ENCODE assay signal across 17 cellular contexts in the genomic region with DNA sequence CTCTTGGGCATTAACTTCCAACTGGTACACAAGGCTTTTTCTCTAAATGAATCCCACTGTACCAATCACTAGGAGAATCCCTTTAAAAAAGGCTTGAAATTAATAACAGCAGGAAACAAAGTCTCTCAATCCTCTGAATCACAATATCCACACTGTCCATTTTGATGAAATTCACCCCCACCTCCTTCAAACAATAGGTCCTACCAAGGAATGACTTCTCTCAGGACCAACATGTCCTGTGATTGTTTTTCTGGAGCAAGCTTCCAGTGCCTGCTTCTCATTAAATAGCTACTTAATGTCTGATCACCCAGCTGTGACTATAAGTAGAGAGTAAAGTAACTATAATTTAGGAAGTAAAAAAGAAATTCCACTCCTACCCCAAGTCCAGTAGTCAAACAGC. TPM values are rescaled to one million over a fixed set of nuclear protein-coding genes. Genes with fewer than 3 reads are reported as not detected.
DNase-seq lines count a peak whose midpoint lies in the region; ATAC-seq and TF ChIP-seq lines count a peak whose summit lies in the region.
"Had no signal": no experiment of that assay in that cellular context is flagged by ENCODE, and none has a peak within 500 bp of the region (broad histone marks: within the 10 kb centered on the region; RNA-seq: fewer than 3 reads in every experiment).

No MANE protein-coding gene starts in this region.

- H3K23ac ChIP-seq in mesendoderm (ENCODE audit: low read length): no peak overlapping the region

- peaks cover 18% of the 10 kb centered on the region for H3K79me2 ChIP-seq in mesendoderm (ENCODE audit: control insufficient read depth, insufficient read depth, low read length)

- H2BK120ac ChIP-seq in mesendoderm (ENCODE audit: low read depth, low read length): no peak overlapping the region

- DNase-seq in left ventricle myocardium inferior (no peak), left ventricle myocardium superior (no peak), pulmonary artery endothelial cell (ENCODE audit: low read depth, low spot score) (peak; percentile 24), NCI-H748 (lab: John Stamatoyannopoulos, UW; ENCODE audit: unreplicated experiment) (no peak), ureter (ENCODE audit: low spot score) (no peak), mesendoderm (no peak)
- DNase-seq: activated CD4-positive, alpha-beta T cell treated with anti-CD3 and anti-CD28 coated beads, Interleukin-2, amount 10 ng/mL, durations not matched to agents 24 days and 14 days; activated naive CD8-positive, alpha-beta T cell treated with anti-CD3 and anti-CD28 coated beads for 36 hours; activated T-cell treated with anti-CD3 and anti-CD28 coated beads for 4 hours; central memory CD4-positive, alpha-beta T cell; midbrain; NCI-H2029 treated with DMSO at 0.1 percent for 48 hours; PC-9; tibial artery had no signal

- H3K56ac ChIP-seq in mesendoderm (ENCODE audit: low read length): no peak overlapping the region

- no peak for ATAC-seq in left ventricle myocardium superior
- no peak for ATAC-seq in GM18519 (IDR thresholded peaks at IDR 0.05; ENCODE audit: low FRiP score, unreplicated experiment)

- peaks cover 52% of the 10 kb centered on the region for H3K4me1 ChIP-seq in left ventricle myocardium inferior
- peaks cover 3 to 5% of the 10 kb centered on the region in 2 donors for H3K4me1 ChIP-seq in esophagus (ENCODE audit: control insufficient read depth in 2 of 2, insufficient read depth in 2 of 2, low read length in 1 of 2)
- peaks cover 17% of the 10 kb centered on the region for H3K4me1 ChIP-seq in mesendoderm (ENCODE audit: control insufficient read depth, low read depth, low read length)

- H3K79me1 ChIP-seq in mesendoderm (ENCODE audit: low read length): peaks cover 14% of the 10 kb centered on the region

- H3K36me3 ChIP-seq in left ventricle myocardium inferior (no peaks in the 10 kb centered on the region), esophagus (ENCODE audit: control insufficient read depth in 2 of 2, insufficient read depth in 2 of 2, low read length in 1 of 2) (peaks cover 0 to 2% of the 10 kb centered on the region in 2 donors), mesendoderm (ENCODE audit: control insufficient read depth, insufficient read depth, low read length) (no peaks in the 10 kb centered on the region)

- H3K4me3 ChIP-seq in left ventricle myocardium inferior (no peak overlapping the region), esophagus (ENCODE audit: low read depth in 1 of 2, low read length in 2 of 2) (peak overlapping the region in 1 of 2 donors; percentile 17), mesendoderm (ENCODE audit: low read length) (no peak overlapping the region)
- H3K4me3 ChIP-seq: PC-9, tibial artery had no signal

- H2BK5ac ChIP-seq in mesendoderm (ENCODE audit: low read length): no peak overlapping the region

- no peak overlapping the region for H2AK5ac ChIP-seq in mesendoderm (ENCODE audit: low read length)

- H3K9me3 ChIP-seq in left ventricle myocardium inferior (replicated peaks) (no peaks in the 10 kb centered on the region), esophagus (ENCODE audit: control insufficient read depth in 2 of 2, insufficient read depth in 1 of 2, low read depth in 1 of 2, low read length in 1 of 2) (no peaks in the 10 kb centered on the region)
- H3K9me3 ChIP-seq: tibial artery had no signal

- no peak overlapping the region for H3K18ac ChIP-seq in mesendoderm (ENCODE audit: low read length)

- no peak overlapping the region for H3K9ac ChIP-seq in mesendoderm (ENCODE audit: low read length)
- H3K9ac ChIP-seq: parathyroid adenoma had no signal

- H3K27me3 ChIP-seq in left ventricle myocardium inferior (ENCODE audit: low read depth) (no peaks in the 10 kb centered on the region), esophagus (ENCODE audit: control insufficient read depth in 1 of 2, insufficient read depth in 2 of 2, low read length in 2 of 2) (no peaks in the 10 kb centered on the region), mesendoderm (ENCODE audit: insufficient read depth, low read length, poor library complexity) (no peaks in the 10 kb centered on the region)
- H3K27me3 ChIP-seq: tibial artery had no signal

- no peak overlapping the region for H4K8ac ChIP-seq in mesendoderm (ENCODE audit: low read depth, low read length)

- no peak overlapping the region for H2BK15ac ChIP-seq in mesendoderm (replicated peaks; ENCODE audit: low read depth)

- H3K4me2 ChIP-seq in mesendoderm (ENCODE audit: low read length): no peak overlapping the region
- H3K4me2 ChIP-seq: PC-9 had no signal

- H3K4ac ChIP-seq in mesendoderm (ENCODE audit: low read depth, low read length): no peak overlapping the region

- intact Hi-C loops in left ventricle myocardium inferior (cut with micrococcal nuclease) (no loop called here), left ventricle myocardium superior (cut with micrococcal nuclease) (no loop called here)

- TF ChIP-seq CTCF in left ventricle myocardium inferior (IDR thresholded peaks at IDR 0.05; ENCODE audit: borderline replicate concordance): no peak

- H3K27ac ChIP-seq in left ventricle myocardium inferior (replicated peaks) (peak overlapping the region; percentile 29), esophagus (ENCODE audit: low read depth in 2 of 2, low read length in 1 of 2) (peak overlapping the region; percentile 64 to 71), mesendoderm (ENCODE audit: low read depth, low read length) (no peak overlapping the region)
- H3K27ac ChIP-seq: parathyroid adenoma, PC-9 had no signal

- H4K5ac ChIP-seq in mesendoderm (ENCODE audit: low read length): no peak overlapping the region

RNA-seq across cellular contexts. Expression of a gene that starts 13.1 kb away (rescaled TPM):
- total RNA-seq in left ventricle myocardium inferior (82.5 TPM), left ventricle myocardium superior (85.7 TPM), pulmonary artery endothelial cell (130 and 140 TPM in 2 replicates), ureter (264 TPM)
- polyA plus RNA-seq in esophagus: 100 to 1,000 TPM; 108 to 205 TPM
- polyA plus RNA-seq in mesendoderm (2013, experiment 1 of 2): 39.0 TPM
- polyA plus RNA-seq in mesendoderm (2013, experiment 2 of 2): 37.3 TPM

RNA-seq across cellular contexts. Expression of a gene that starts 13.4 kb away (rescaled TPM):
- total RNA-seq in left ventricle myocardium inferior (3.5 TPM), left ventricle myocardium superior (5.4 TPM), pulmonary artery endothelial cell (2.6 and 3.5 TPM in 2 replicates), ureter (22.4 TPM)
- polyA plus RNA-seq in esophagus: 1 to 10 TPM; 3.1 to 4.6 TPM
- polyA plus RNA-seq in mesendoderm (2013, experiment 1 of 2): 3.7 TPM
- polyA plus RNA-seq in mesendoderm (2013, experiment 2 of 2): 4.3 TPM

RNA-seq across cellular contexts. Expression of a gene that starts 35.8 kb away (rescaled TPM):
- total RNA-seq in left ventricle myocardium inferior (82.0 TPM), left ventricle myocardium superior (75.6 TPM), pulmonary artery endothelial cell (110 and 113 TPM in 2 replicates), ureter (92.2 TPM)
- 100 to 1,000 TPM in 1 of 2 donors, 10 to 100 TPM in 1; 50.6 to 109 TPM for polyA plus RNA-seq in esophagus
- polyA plus RNA-seq in mesendoderm (2013, experiment 1 of 2): 88.6 TPM
- polyA plus RNA-seq in mesendoderm (2013, experiment 2 of 2): 91.0 TPM

RNA-seq across cellular contexts. Expression of a gene that starts 38.5 kb away (rescaled TPM):
- total RNA-seq in left ventricle myocardium inferior (not detected), left ventricle myocardium superior (not detected), pulmonary artery endothelial cell (not detected in 2 replicates), ureter (not detected)
- polyA plus RNA-seq in esophagus: not detected
- polyA plus RNA-seq in mesendoderm (2013, experiment 1 of 2): not detected
- not detected for polyA plus RNA-seq in mesendoderm (2013, experiment 2 of 2)
- total RNA-seq: activated CD4-positive, alpha-beta T cell treated with anti-CD3 and anti-CD28 coated beads, Interleukin-2, amount 10 ng/mL, durations not matched to agents 24 days and 14 days; activated naive CD8-positive, alpha-beta T cell treated with anti-CD3 and anti-CD28 coated beads for 36 hours; PC-9 had no signal

RNA-seq across cellular contexts. Expression of a gene that starts 45.2 kb away (rescaled TPM):
- total RNA-seq in left ventricle myocardium inferior (43.9 TPM), left ventricle myocardium superior (51.7 TPM), pulmonary artery endothelial cell (26.3 and 26.8 TPM in 2 replicates), ureter (43.6 TPM)
- polyA plus RNA-seq in esophagus: 10 to 100 TPM; 46.8 to 60.0 TPM
- 96.5 TPM for polyA plus RNA-seq in mesendoderm (2013, experiment 1 of 2)
- polyA plus RNA-seq in mesendoderm (2013, experiment 2 of 2): 94.0 TPM
